ENCODE assay signal across 20 cellular contexts in the genomic region with DNA sequence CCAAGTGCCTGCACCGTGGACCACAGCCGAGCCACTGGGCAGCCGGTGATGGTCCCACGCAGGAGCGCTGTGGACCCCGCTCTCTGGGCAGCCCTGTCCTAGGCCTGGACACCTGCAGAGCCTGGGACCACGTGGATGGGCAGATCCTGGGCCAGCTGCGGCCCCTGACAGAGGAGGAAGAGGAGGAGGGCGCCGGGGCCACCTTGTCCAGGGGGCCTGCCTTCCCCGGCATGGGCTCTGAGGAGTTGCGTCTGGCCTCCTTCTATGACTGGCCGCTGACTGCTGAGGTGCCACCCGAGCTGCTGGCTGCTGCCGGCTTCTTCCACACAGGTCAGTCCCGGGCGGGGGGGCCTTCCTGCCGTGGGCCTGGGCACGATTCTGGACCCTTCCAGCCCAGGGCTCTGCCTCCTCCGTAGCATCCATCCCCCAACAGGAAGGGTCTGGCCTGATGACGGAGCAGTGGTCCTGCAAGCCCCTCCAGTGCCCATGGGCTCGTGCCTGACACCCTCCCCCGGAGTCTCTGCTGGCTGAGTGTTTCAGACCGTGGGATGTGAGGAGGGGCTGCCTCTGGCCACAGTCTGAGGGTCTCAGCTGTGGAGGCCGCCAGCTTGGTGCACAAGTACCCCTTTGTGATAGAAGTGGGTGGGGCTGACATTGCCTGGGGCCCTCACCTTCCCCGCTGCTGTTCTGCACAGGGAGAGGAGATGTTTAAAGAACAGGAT. TPM values are rescaled to one million over a fixed set of nuclear protein-coding genes. Genes with fewer than 3 reads are reported as not detected.
DNase-seq lines count a peak whose midpoint lies in the region; ATAC-seq, FAIRE-seq and TF ChIP-seq lines count a peak whose summit lies in the region.
"Had no signal": no experiment of that assay in that cellular context is flagged by ENCODE, and none has a peak within 500 bp of the region (broad histone marks: within the 10 kb centered on the region; RNA-seq: fewer than 3 reads in every experiment).

No MANE protein-coding gene starts in this region.

- H3K36me3 Mint-ChIP-seq in naive thymus-derived CD8-positive, alpha-beta T cell, result no peaks in the 10 kb centered on the region
- H3K36me3 Mint-ChIP-seq in stimulated activated effector memory CD8-positive, alpha-beta T cell treated with anti-CD3 and anti-CD28 coated beads, Interleukin-12 subunit alpha, Interleukin-12 subunit beta, amount 100 ng/mL, for 72 hours, result no peaks in the 10 kb centered on the region

- H3K27me3 Mint-ChIP-seq in naive thymus-derived CD8-positive, alpha-beta T cell, result peaks cover 0 to 11% (median 11%) of the 10 kb centered on the region in 5 donors

- H3K9me3 Mint-ChIP-seq in naive thymus-derived CD8-positive, alpha-beta T cell, result no peaks in the 10 kb centered on the region
- no peaks in the 10 kb centered on the region for H3K9me3 Mint-ChIP-seq in stimulated activated effector memory CD8-positive, alpha-beta T cell treated with anti-CD3 and anti-CD28 coated beads, Interleukin-12 subunit alpha, Interleukin-12 subunit beta, amount 100 ng/mL, for 72 hours
- H3K9me3 Mint-ChIP-seq: CD4-positive, alpha-beta T cell; HFFc6 had no signal

- peaks cover 5 to 26% (median 8%) of the 10 kb centered on the region in 4 donors for H3K4me1 Mint-ChIP-seq in naive thymus-derived CD8-positive, alpha-beta T cell
- peaks cover 6% of the 10 kb centered on the region for H3K4me1 Mint-ChIP-seq in stimulated activated effector memory CD8-positive, alpha-beta T cell treated with anti-CD3 and anti-CD28 coated beads, Interleukin-12 subunit alpha, Interleukin-12 subunit beta, amount 100 ng/mL, for 72 hours

- H4K20me1 ChIP-seq in BLaER1 treated with 17β-estradiol and CSF1 and Interleukin-3, amounts not matched to agents 10 nM and 100 nM, result peaks cover 0 to 33% (median 0%) of the 10 kb centered on the region in 11 experiments; a peak in 5 of 22 replicates
- H4K20me1 ChIP-seq in K562 (replicated peaks; ENCODE audit: control insufficient read depth, insufficient read depth, low read length) (0 out of 2 replicates have a peak, but pooled peaks cover 3% of the 10 kb centered on the region), PC-3 (ENCODE audit: low read length) (no peaks in the 10 kb centered on the region)

- BruUV-seq in K562 (replicated peaks; lab: Mats Ljungman, UMichigan), result no TSS peak
- BruUV-seq in PC-3 (replicated peaks; lab: Mats Ljungman, UMichigan), result no TSS peak

- no peaks in the 10 kb centered on the region for H3K9me1 ChIP-seq in K562 (ENCODE audit: control insufficient read depth, insufficient read depth, low read length)

- H3K79me2 ChIP-seq in K562 (ENCODE audit: control insufficient read depth, insufficient read depth, low read length), result no peaks in the 10 kb centered on the region
- H3K79me2 ChIP-seq in PC-3 (ENCODE audit: low read length), result no peaks in the 10 kb centered on the region

- TF ChIP-seq CTCF in K562 (IDR thresholded peaks at IDR 0.05 in 2 of 3, conservative IDR thresholded peaks at IDR 0.05 in 1 of 3; ENCODE audit: insufficient read depth in 2 of 3, low read depth in 1 of 3, low read length in 3 of 3) (no peak), PC-3 (conservative IDR thresholded peaks at IDR 0.05; ENCODE audit: low read depth, low read length) (no peak)

- no peaks in the 10 kb centered on the region for H3K36me3 ChIP-seq in BLaER1 treated with 17β-estradiol and CSF1 and Interleukin-3, amounts not matched to agents 10 nM and 100 nM
- H3K36me3 ChIP-seq in K562 (ENCODE audit: control insufficient read depth, insufficient read depth, low read length) (no peaks in the 10 kb centered on the region), PC-3 (ENCODE audit: low read depth, low read length) (no peaks in the 10 kb centered on the region)

- CTCF ChIA-PET in K562 (lab: Yijun Ruan, JAX; ENCODE audit: low intra/inter-chr PET ratio) (no interaction called here), PC-3 (lab: Charles Lee) (no interaction called here)

- H3K27ac Mint-ChIP-seq in naive thymus-derived CD8-positive, alpha-beta T cell, result peak overlapping the region in 6 of 10 donors; percentile 27 to 82 (median 48)
- H3K27ac Mint-ChIP-seq in stimulated activated effector memory CD8-positive, alpha-beta T cell treated with anti-CD3 and anti-CD28 coated beads, Interleukin-12 subunit alpha, Interleukin-12 subunit beta, amount 100 ng/mL, for 72 hours, result peak overlapping the region; percentile 40
- H3K27ac Mint-ChIP-seq: CD4-positive, alpha-beta T cell; HFFc6 had no signal

- no peaks in the 10 kb centered on the region for H3F3A ChIP-seq in PC-3 (ENCODE audit: low read length, unreplicated experiment)

- H3K27me3 ChIP-seq in BLaER1 treated with 17β-estradiol and CSF1 and Interleukin-3, amounts not matched to agents 10 nM and 100 nM, result peaks cover 13 to 24% (median 20%) of the 10 kb centered on the region in 11 experiments; a peak in 20 of 22 replicates
- H3K27me3 ChIP-seq in K562 (ENCODE audit: control insufficient read depth in 2 of 2, insufficient read depth in 2 of 2, low read length in 2 of 2), result peaks cover 24 to 50% of the 10 kb centered on the region in 2 experiments; a peak in 4 of 5 replicates
- no peaks in the 10 kb centered on the region for H3K27me3 ChIP-seq in PC-3 (ENCODE audit: low read length)

- in situ Hi-C loops in K562 (cut with MboI), result no loop called here

- H3K27ac ChIP-seq in BLaER1 treated with 17β-estradiol and CSF1 and Interleukin-3, amounts not matched to agents 10 nM and 100 nM, result peak overlapping the region in 7 of 11 experiments; percentile 2 to 67 (median 53); a peak in 8 of 22 replicates
- H3K27ac ChIP-seq in K562 (ENCODE audit: extremely low read depth, low read depth, low read length), result no peak overlapping the region
- no peak overlapping the region for H3K27ac ChIP-seq in PC-3 (ENCODE audit: low read length)

- no peak overlapping the region for H2AFZ ChIP-seq in K562 (ENCODE audit: low read depth, low read length)
- no peak overlapping the region for H2AFZ ChIP-seq in PC-3 (ENCODE audit: low read length)

- no peaks in the 10 kb centered on the region for H3K9me3 ChIP-seq in BLaER1 treated with 17β-estradiol and CSF1 and Interleukin-3, amounts not matched to agents 10 nM and 100 nM (replicated peaks in 1 of 11)
- H3K9me3 ChIP-seq in K562 (replicated peaks; ENCODE audit: control insufficient read depth, insufficient read depth, low read depth, low read length) (no peaks in the 10 kb centered on the region), PC-3 (ENCODE audit: low read length) (no peaks in the 10 kb centered on the region)

- no peak for FAIRE-seq in K562 (lab: Jason Lieb, UNC)
- FAIRE-seq in frontal cortex (lab: Jason Lieb, UNC), result no peak
- FAIRE-seq: GM19239, H54, RCC 7860 had no signal

- peak overlapping the region; percentile 33 to 95 (median 88); a peak in 21 of 22 replicates for H3K4me2 ChIP-seq in BLaER1 treated with 17β-estradiol and CSF1 and Interleukin-3, amounts not matched to agents 10 nM and 100 nM
- H3K4me2 ChIP-seq in K562 (ENCODE audit: insufficient read depth, low read length) (no peak overlapping the region), PC-3 (ENCODE audit: low read length) (no peak overlapping the region)

- TF ChIP-seq RAD21 in K562 (CRISPR knock-in tag; conservative IDR thresholded peaks at IDR 0.05 in 1 of 2, IDR thresholded peaks at IDR 0.05 in 1 of 2), result no peak

- DNase-seq in K562 (ENCODE audit: extremely low read depth in 1 of 4, low spot score in 3 of 4) (no peak), frontal cortex (ENCODE audit: low spot score in 2 of 2) (no peak), NCI-H82 treated with DMSO at 0.1 percent for 48 hours (lab: John Stamatoyannopoulos, UW; ENCODE audit: unreplicated experiment) (no peak), PC-3 (no peak)
- no peak for DNase-seq in naive thymus-derived CD8-positive, alpha-beta T cell
- no peak for DNase-seq in stimulated activated effector memory CD8-positive, alpha-beta T cell treated with anti-CD3 and anti-CD28 coated beads, Interleukin-12 subunit alpha, Interleukin-12 subunit beta, amount 100 ng/mL, for 72 hours (ENCODE audit: low spot score in 2 of 2)
- DNase-seq: CD4-positive, alpha-beta T cell; DMS53; HFFc6; Kasumi-1; MM.1S; NCI-H1105; NCI-H1694; NCI-H510A treated with DMSO at 0.1 percent for 48 hours; NCI-H82; Right ventricle myocardium superior had no signal

- H3K9ac ChIP-seq in BLaER1 treated with 17β-estradiol and CSF1 and Interleukin-3, amounts not matched to agents 10 nM and 100 nM, result peak overlapping the region in 5 of 11 experiments; percentile 24 to 60 (median 29); a peak in 4 of 22 replicates
- H3K9ac ChIP-seq in K562 (ENCODE audit: insufficient read depth in 1 of 2, low read depth in 2 of 2, low read length in 2 of 2) (no peak overlapping the region; a peak in 1 of 4 replicates), PC-3 (ENCODE audit: low read length) (no peak overlapping the region)

- WGBS in K562 (ENCODE audit: insufficient coverage, low coverage, missing lambda C conversion rate), result 40% methylated on average over 22 of the region's 26 CpGs

- ATAC-seq in K562, result no peak
- no peak for ATAC-seq in naive thymus-derived CD8-positive, alpha-beta T cell
- no peak for ATAC-seq in stimulated activated effector memory CD8-positive, alpha-beta T cell treated with anti-CD3 and anti-CD28 coated beads, Interleukin-12 subunit alpha, Interleukin-12 subunit beta, amount 100 ng/mL, for 72 hours
- ATAC-seq in PC-3, result no peak

- POLR2A ChIA-PET in K562 (lab: Yijun Ruan, JAX) (interaction anchor here (0.7 to 1.8 kb wide), 3 partner anchors 10 to 12 kb away, joined by 3 to 8 read pairs (median 5); no protein-coding TSS in a partner anchor), PC-3 (lab: Charles Lee; ENCODE audit: unreplicated experiment) (no interaction called here)
- POLR2A ChIA-PET in naive thymus-derived CD8-positive, alpha-beta T cell (lab: Charles Lee), result no interaction called here

- H3K4me3 Mint-ChIP-seq in naive thymus-derived CD8-positive, alpha-beta T cell, result peak overlapping the region in 1 of 10 donors; percentile 49
- H3K4me3 Mint-ChIP-seq in stimulated activated effector memory CD8-positive, alpha-beta T cell treated with anti-CD3 and anti-CD28 coated beads, Interleukin-12 subunit alpha, Interleukin-12 subunit beta, amount 100 ng/mL, for 72 hours, result peak overlapping the region; percentile 40
- H3K4me3 Mint-ChIP-seq: CD4-positive, alpha-beta T cell; HFFc6 had no signal

- H3K4me3 ChIP-seq in BLaER1 treated with 17β-estradiol and CSF1 and Interleukin-3, amounts not matched to agents 10 nM and 100 nM, result peak overlapping the region in 2 of 10 experiments; percentile 41 to 42; a peak in 3 of 20 replicates
- H3K4me3 ChIP-seq in K562, result no peak overlapping the region
- no peak overlapping the region for H3K4me3 ChIP-seq in PC-3 (ENCODE audit: low read length)

- no peak for TF ChIP-seq EP300 in K562 (IDR thresholded peaks at IDR 0.05; ENCODE audit: low read length)

- peaks cover 56 to 97% (median 86%) of the 10 kb centered on the region in 10 experiments for H3K4me1 ChIP-seq in BLaER1 treated with 17β-estradiol and CSF1 and Interleukin-3, amounts not matched to agents 10 nM and 100 nM
- H3K4me1 ChIP-seq in K562 (replicated peaks in 1 of 2; ENCODE audit: control insufficient read depth in 2 of 2, insufficient read depth in 2 of 2, low read length in 2 of 2), result peaks cover 0 to 43% of the 10 kb centered on the region in 2 experiments; a peak in 3 of 5 replicates
- peaks cover 24% of the 10 kb centered on the region for H3K4me1 ChIP-seq in PC-3 (ENCODE audit: insufficient read depth, low read length)

- intact Hi-C loops in K562 (cut with micrococcal nuclease), result no loop called here
- intact Hi-C loops in PC-3 (cut with micrococcal nuclease), result no loop called here

- no peaks in the 10 kb centered on the region for H3K9me2 ChIP-seq in PC-3 (replicated peaks; ENCODE audit: low read length)

- TF ChIP-seq POLR2A in K562 (conservative IDR thresholded peaks at IDR 0.05), result no peak

RNA-seq across cellular contexts. Expression of gene BIRC7, which starts 0.6 kb away (rescaled TPM):
- 0.51 and 0.74 TPM in 2 replicates for total RNA-seq in K562 (2011; cell fraction: chromatin; rRNA removed; ENCODE audit: low replicate concordance)
- 1.3 and 1.4 TPM in 2 replicates for total RNA-seq in K562 (2011; cell fraction: nucleolus; rRNA removed)
- 0.46 and 0.88 TPM in 2 replicates for total RNA-seq in K562 (2011; cell fraction: nucleoplasm; rRNA removed)
- total RNA-seq in K562 (2014; rRNA removed) (not detected in 2 replicates), K562 (2014; rRNA removed; fragmentation: Illumina TruSeq; extraction: Trizol) (not detected in 2 replicates), K562 (2015; rRNA removed; fragmentation: Illumina TruSeq; extraction: Trizol) (0.14 TPM in 1 of 2 replicates, not detected in the other), K562 (2021) (0.18 and 0.27 TPM in 2 replicates), frontal cortex (not detected), PC-3 (2014; rRNA removed) (not detected in 2 replicates)
- polyA plus RNA-seq in K562 (2011; rRNA removed) (0.14 and 0.24 TPM in 2 replicates), K562 (2014; fragmentation: Illumina TruSeq; extraction: Trizol) (not detected in 2 replicates), K562 (2014; fragmentation: Nextera tagmentation; extraction: Ambion mirVana) (not detected), K562 (2014; rRNA removed) (0.16 and 0.19 TPM in 2 replicates)
- polyA plus RNA-seq in K562 (2011; cell fraction: cytosol; rRNA removed), result 0.12 and 0.88 TPM in 2 replicates
- 1.5 and 2.8 TPM in 2 replicates for polyA plus RNA-seq in K562 (2011; cell fraction: nucleus; rRNA removed)
- 0.18 and 0.68 TPM in 2 replicates for polyA plus RNA-seq in K562 (2012)
- polyA minus RNA-seq in K562 (2011; rRNA and poly(A)+ RNA removed), result not detected in 2 replicates
- not detected in 2 replicates for polyA minus RNA-seq in K562 (2011; cell fraction: cytosol; rRNA and poly(A)+ RNA removed)
- 0.44 and 0.81 TPM in 2 replicates for polyA minus RNA-seq in K562 (2011; cell fraction: nucleus; rRNA and poly(A)+ RNA removed)
- not detected for total RNA-seq in naive thymus-derived CD8-positive, alpha-beta T cell
- 1 to 10 TPM in 2 of 3 donors, under 1 TPM in 1; 0.43 to 3.2 (median 1.6) TPM for polyA plus RNA-seq in naive thymus-derived CD8-positive, alpha-beta T cell
- total RNA-seq: CD4-positive, alpha-beta T cell; HFFc6 had no signal

RNA-seq across cellular contexts. Expression of gene NKAIN4, which starts 18.0 kb away (rescaled TPM):
- not detected in 2 replicates for total RNA-seq in K562 (2011; cell fraction: chromatin; rRNA removed; ENCODE audit: low replicate concordance)
- not detected in 2 replicates for total RNA-seq in K562 (2011; cell fraction: nucleolus; rRNA removed)
- not detected in 2 replicates for total RNA-seq in K562 (2011; cell fraction: nucleoplasm; rRNA removed)
- total RNA-seq in K562 (2014; rRNA removed), result not detected in 2 replicates
- total RNA-seq in K562 (2014; rRNA removed; fragmentation: Illumina TruSeq; extraction: Trizol), result not detected in 2 replicates
- total RNA-seq in K562 (2015; rRNA removed; fragmentation: Illumina TruSeq; extraction: Trizol), result not detected in 2 replicates
- not detected in 2 replicates for total RNA-seq in K562 (2021)
- polyA plus RNA-seq in K562 (2011; rRNA removed), result not detected in 2 replicates
- not detected in 2 replicates for polyA plus RNA-seq in K562 (2011; cell fraction: cytosol; rRNA removed)
- not detected in 2 replicates for polyA plus RNA-seq in K562 (2011; cell fraction: nucleus; rRNA removed)
- polyA plus RNA-seq in K562 (2012), result not detected in 2 replicates
- not detected in 2 replicates for polyA plus RNA-seq in K562 (2014; fragmentation: Illumina TruSeq; extraction: Trizol)
- polyA plus RNA-seq in K562 (2014; fragmentation: Nextera tagmentation; extraction: Ambion mirVana), result not detected
- not detected in 2 replicates for polyA plus RNA-seq in K562 (2014; rRNA removed)
- not detected in 2 replicates for polyA minus RNA-seq in K562 (2011; rRNA and poly(A)+ RNA removed)
- polyA minus RNA-seq in K562 (2011; cell fraction: cytosol; rRNA and poly(A)+ RNA removed), result not detected in 2 replicates
- polyA minus RNA-seq in K562 (2011; cell fraction: nucleus; rRNA and poly(A)+ RNA removed), result not detected in 2 replicates
- total RNA-seq in naive thymus-derived CD8-positive, alpha-beta T cell, result not detected
- not detected for polyA plus RNA-seq in naive thymus-derived CD8-positive, alpha-beta T cell
- total RNA-seq in frontal cortex, result 14.7 TPM
- not detected in 2 replicates for total RNA-seq in PC-3 (2014; rRNA removed)
- total RNA-seq: CD4-positive, alpha-beta T cell; HFFc6; Right ventricle myocardium superior had no signal

RNA-seq across cellular contexts. Expression of gene YTHDF1, which starts 20.3 kb away (rescaled TPM):
- total RNA-seq in K562 (2011; cell fraction: chromatin; rRNA removed; ENCODE audit: low replicate concordance), result 41.5 and 53.5 TPM in 2 replicates
- total RNA-seq in K562 (2011; cell fraction: nucleolus; rRNA removed), result 31.1 and 36.5 TPM in 2 replicates
- total RNA-seq in K562 (2011; cell fraction: nucleoplasm; rRNA removed), result 30.2 and 31.3 TPM in 2 replicates
- total RNA-seq in K562 (2014; rRNA removed), result 20.8 and 26.6 TPM in 2 replicates
- 18.0 and 19.0 TPM in 2 replicates for total RNA-seq in K562 (2014; rRNA removed; fragmentation: Illumina TruSeq; extraction: Trizol)
- 26.5 and 27.8 TPM in 2 replicates for total RNA-seq in K562 (2015; rRNA removed; fragmentation: Illumina TruSeq; extraction: Trizol)
- 41.8 and 42.4 TPM in 2 replicates for total RNA-seq in K562 (2021)
- polyA plus RNA-seq in K562 (2011; rRNA removed), result 20.5 and 27.9 TPM in 2 replicates
- 21.3 and 25.6 TPM in 2 replicates for polyA plus RNA-seq in K562 (2011; cell fraction: cytosol; rRNA removed)
- 38.5 and 52.3 TPM in 2 replicates for polyA plus RNA-seq in K562 (2011; cell fraction: nucleus; rRNA removed)
- polyA plus RNA-seq in K562 (2012), result 27.6 and 28.6 TPM in 2 replicates
- polyA plus RNA-seq in K562 (2014; fragmentation: Illumina TruSeq; extraction: Trizol), result 29.3 and 31.6 TPM in 2 replicates
- polyA plus RNA-seq in K562 (2014; fragmentation: Nextera tagmentation; extraction: Ambion mirVana), result 10 to 100 TPM; 10.1 to 11.1 TPM
- 28.6 and 33.2 TPM in 2 replicates for polyA plus RNA-seq in K562 (2014; rRNA removed)
- polyA minus RNA-seq in K562 (2011; rRNA and poly(A)+ RNA removed), result 14.0 and 22.8 TPM in 2 replicates
- polyA minus RNA-seq in K562 (2011; cell fraction: cytosol; rRNA and poly(A)+ RNA removed), result 24.0 and 25.9 TPM in 2 replicates
- polyA minus RNA-seq in K562 (2011; cell fraction: nucleus; rRNA and poly(A)+ RNA removed), result 8.9 and 11.0 TPM in 2 replicates
- total RNA-seq in naive thymus-derived CD8-positive, alpha-beta T cell, result 10 to 100 TPM; 51.8 to 53.1 TPM
- 10 to 100 TPM; 26.8 to 46.6 (median 34.1) TPM for polyA plus RNA-seq in naive thymus-derived CD8-positive, alpha-beta T cell
- total RNA-seq in frontal cortex, result 20.4 TPM
- 30.0 and 34.0 TPM in 2 replicates for total RNA-seq in PC-3 (2014; rRNA removed)

RNA-seq across cellular contexts. Expression of gene ARFGAP1, which starts 36.3 kb away (rescaled TPM):
- total RNA-seq in K562 (2011; cell fraction: chromatin; rRNA removed; ENCODE audit: low replicate concordance), result 379 and 853 TPM in 2 replicates
- total RNA-seq in K562 (2011; cell fraction: nucleolus; rRNA removed), result 493 and 502 TPM in 2 replicates
- 305 and 355 TPM in 2 replicates for total RNA-seq in K562 (2011; cell fraction: nucleoplasm; rRNA removed)
- total RNA-seq in K562 (2014; rRNA removed) (42.4 and 44.3 TPM in 2 replicates), K562 (2014; rRNA removed; fragmentation: Illumina TruSeq; extraction: Trizol) (15.7 and 17.6 TPM in 2 replicates), K562 (2015; rRNA removed; fragmentation: Illumina TruSeq; extraction: Trizol) (33.5 and 33.9 TPM in 2 replicates), K562 (2021) (85.3 and 102 TPM in 2 replicates), frontal cortex (25.3 TPM), PC-3 (2014; rRNA removed) (75.6 and 92.0 TPM in 2 replicates)
- polyA plus RNA-seq in K562 (2011; rRNA removed) (39.1 and 89.8 TPM in 2 replicates), K562 (2014; fragmentation: Illumina TruSeq; extraction: Trizol) (24.9 and 45.2 TPM in 2 replicates), K562 (2014; fragmentation: Nextera tagmentation; extraction: Ambion mirVana) (under 1 TPM; 0.53 to 0.95 TPM), K562 (2014; rRNA removed) (54.4 and 73.2 TPM in 2 replicates)
- polyA plus RNA-seq in K562 (2011; cell fraction: cytosol; rRNA removed), result 59.1 and 89.5 TPM in 2 replicates
- 848 and 934 TPM in 2 replicates for polyA plus RNA-seq in K562 (2011; cell fraction: nucleus; rRNA removed)
- 64.7 and 85.4 TPM in 2 replicates for polyA plus RNA-seq in K562 (2012)
- 24.6 and 29.9 TPM in 2 replicates for polyA minus RNA-seq in K562 (2011; rRNA and poly(A)+ RNA removed)
- 33.3 and 40.3 TPM in 2 replicates for polyA minus RNA-seq in K562 (2011; cell fraction: cytosol; rRNA and poly(A)+ RNA removed)
- 103 and 183 TPM in 2 replicates for polyA minus RNA-seq in K562 (2011; cell fraction: nucleus; rRNA and poly(A)+ RNA removed)
- 100 to 1,000 TPM in 1 of 2 experiments, 10 to 100 TPM in 1; 93.4 to 101 TPM for total RNA-seq in naive thymus-derived CD8-positive, alpha-beta T cell
- 10 to 100 TPM; 11.5 to 19.4 (median 14.6) TPM for polyA plus RNA-seq in naive thymus-derived CD8-positive, alpha-beta T cell

RNA-seq across cellular contexts. Expression of gene COL20A1, which starts 56.7 kb away (rescaled TPM):
- total RNA-seq in K562 (2011; cell fraction: chromatin; rRNA removed; ENCODE audit: low replicate concordance), result 0.12 and 0.19 TPM in 2 replicates
- total RNA-seq in K562 (2011; cell fraction: nucleolus; rRNA removed), result 0.26 and 0.33 TPM in 2 replicates
- 0.15 TPM in 1 of 2 replicates, not detected in the other for total RNA-seq in K562 (2011; cell fraction: nucleoplasm; rRNA removed)
- total RNA-seq in K562 (2014; rRNA removed) (not detected in 2 replicates), K562 (2014; rRNA removed; fragmentation: Illumina TruSeq; extraction: Trizol) (not detected in 2 replicates), K562 (2015; rRNA removed; fragmentation: Illumina TruSeq; extraction: Trizol) (not detected in 2 replicates), K562 (2021) (not detected in 2 replicates), frontal cortex (4.1 TPM), PC-3 (2014; rRNA removed) (not detected in 2 replicates)
- polyA plus RNA-seq in K562 (2011; rRNA removed) (not detected in 2 replicates), K562 (2014; fragmentation: Illumina TruSeq; extraction: Trizol) (not detected in 2 replicates), K562 (2014; fragmentation: Nextera tagmentation; extraction: Ambion mirVana) (not detected), K562 (2014; rRNA removed) (not detected in 2 replicates)
- polyA plus RNA-seq in K562 (2011; cell fraction: cytosol; rRNA removed), result under 0.01 TPM in 1 of 2 replicates, not detected in the other
- polyA plus RNA-seq in K562 (2011; cell fraction: nucleus; rRNA removed), result 0.06 and 0.26 TPM in 2 replicates
- polyA plus RNA-seq in K562 (2012), result 0.06 TPM in 1 of 2 replicates, not detected in the other
- not detected in 2 replicates for polyA minus RNA-seq in K562 (2011; rRNA and poly(A)+ RNA removed)
- polyA minus RNA-seq in K562 (2011; cell fraction: cytosol; rRNA and poly(A)+ RNA removed), result not detected in 2 replicates
- not detected in 2 replicates for polyA minus RNA-seq in K562 (2011; cell fraction: nucleus; rRNA and poly(A)+ RNA removed)
- under 1 TPM in 1 of 2 experiments, not detected in 1; 0.25 TPM for total RNA-seq in naive thymus-derived CD8-positive, alpha-beta T cell
- not detected for polyA plus RNA-seq in naive thymus-derived CD8-positive, alpha-beta T cell
- total RNA-seq: Right ventricle myocardium superior had no signal

Comparison
In these comparisons a context has a peak if more than half of its experiments do, and no peak if none do; other contexts are left out.
1. H3K27ac ChIP-seq: peak in BLaER1 treated with 17β-estradiol and CSF1 and Interleukin-3, amounts not matched to agents 10 nM and 100 nM (7 of 11); none in K562 (single experiment) and PC-3 (single experiment).
2. H3K4me2 ChIP-seq: peak in BLaER1 treated with 17β-estradiol and CSF1 and Interleukin-3, amounts not matched to agents 10 nM and 100 nM (11 of 11); none in K562 (single experiment) and PC-3 (single experiment).
3. RNA of gene NKAIN4, which starts 18.0 kb away (total RNA-seq): 14.7 TPM in frontal cortex (single experiment); not detected in K562, not detected in naive thymus-derived CD8-positive, alpha-beta T cell and not detected in PC-3; every median in the first group is over 10 times any median in the second.